Comparison of ENCODE assay signal across 8 cellular contexts in the genomic region with DNA sequence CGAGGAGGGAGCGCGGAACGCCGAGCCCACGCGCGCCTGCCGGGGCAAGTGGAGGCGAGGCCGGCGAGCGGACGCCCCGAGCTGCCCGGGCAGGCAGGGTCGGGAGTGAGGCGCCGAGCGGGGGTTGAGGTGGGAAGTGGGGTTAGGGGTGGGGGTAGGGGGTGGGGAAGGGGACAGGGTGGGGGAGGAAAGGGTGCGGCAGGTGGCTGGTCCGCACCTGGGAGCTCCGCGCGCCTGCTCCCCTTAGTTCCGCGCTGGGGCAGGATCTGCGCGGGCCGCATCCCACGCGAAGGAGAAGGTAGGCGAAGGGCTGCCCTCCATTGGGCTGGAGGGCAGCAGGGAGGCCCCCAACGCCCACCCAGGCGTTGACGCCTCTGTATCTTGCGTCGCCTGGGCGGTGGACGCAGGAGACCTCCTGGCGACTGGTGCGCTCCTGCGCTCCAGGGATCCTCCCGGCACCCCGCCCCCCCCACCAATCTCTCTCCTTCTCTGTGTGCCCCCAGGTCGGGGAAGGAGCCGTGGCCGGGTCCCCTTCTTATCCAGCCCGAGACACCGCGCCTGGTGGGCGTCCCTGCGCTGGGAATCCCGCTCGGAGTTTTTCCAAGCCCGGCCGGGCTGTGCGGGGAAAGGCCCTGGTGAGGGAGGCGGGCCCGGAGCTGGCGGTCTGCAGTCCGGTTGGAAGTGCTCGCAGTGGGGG. TPM values are rescaled to one million over a fixed set of nuclear protein-coding genes. Genes with fewer than 3 reads are reported as not detected.
DNase-seq lines count a peak whose midpoint lies in the region; ATAC-seq and TF ChIP-seq lines count a peak whose summit lies in the region.

No MANE protein-coding gene starts in this region.

- no peak overlapping the region for H3K9ac ChIP-seq in IMR-90 (ENCODE audit: low read depth, low read length)

- H2BK15ac ChIP-seq in IMR-90 (ENCODE audit: low read depth, low read length), result no peak overlapping the region

- H3K9me1 ChIP-seq in IMR-90 (ENCODE audit: insufficient read depth, low read length), result no peaks in the 10 kb centered on the region

- POLR2A ChIA-PET in IMR-90 (lab: Charles Lee; ENCODE audit: unreplicated experiment), result no interaction called here

- no peak overlapping the region for H2BK20ac ChIP-seq in IMR-90 (ENCODE audit: low read depth, low read length)

- H3K4ac ChIP-seq in IMR-90 (ENCODE audit: low read depth, low read length), result no peak overlapping the region

- no peak overlapping the region for H3K14ac ChIP-seq in IMR-90 (replicated peaks; ENCODE audit: low read depth, low read length)

- intact Hi-C loops in IMR-90 (cut with micrococcal nuclease), result no loop called here

- no peak overlapping the region for H2AK5ac ChIP-seq in IMR-90 (ENCODE audit: low read depth, low read length)

- no peak overlapping the region for H4K8ac ChIP-seq in IMR-90 (ENCODE audit: low read depth in 2 of 2, low read length in 2 of 2)

- H3K4me1 Mint-ChIP-seq in central memory CD8-positive, alpha-beta T cell, result peaks cover 50% of the 10 kb centered on the region
- H3K4me1 Mint-ChIP-seq in naive B cell, result peaks cover 29 to 44% (median 33%) of the 10 kb centered on the region in 3 donors

- H3K4me3 Mint-ChIP-seq in central memory CD8-positive, alpha-beta T cell, result peak overlapping the region; percentile 82
- peak overlapping the region; percentile 77 to 89 (median 83) for H3K4me3 Mint-ChIP-seq in naive B cell

- no peaks in the 10 kb centered on the region for H3K36me3 ChIP-seq in IMR-90 (ENCODE audit: control insufficient read depth, insufficient read depth, low read length)

- no peaks in the 10 kb centered on the region; the same call in 1 of the 2 replicates for H3K9me3 ChIP-seq in IMR-90 (ENCODE audit: control insufficient read depth, insufficient read depth, low read length)

- H3K36me3 Mint-ChIP-seq in central memory CD8-positive, alpha-beta T cell (ENCODE audit: insufficient read depth), result peaks cover 14% of the 10 kb centered on the region
- H3K36me3 Mint-ChIP-seq in naive B cell, result no peaks in the 10 kb centered on the region

- H3K23ac ChIP-seq in IMR-90 (ENCODE audit: low read depth, low read length), result no peak overlapping the region

- H3K4me1 ChIP-seq in IMR-90 (ENCODE audit: control insufficient read depth, insufficient read depth, low read length), result no peaks in the 10 kb centered on the region; the same call in 1 of the 2 replicates

- no CpG with 5 or more reads among the region's 63 CpGs for WGBS in IMR-90 (ENCODE audit: extremely low coverage in 2 of 2, insufficient read length in 1 of 2), 2 experiments

- H3K27me3 ChIP-seq in IMR-90 (ENCODE audit: control insufficient read depth, insufficient read depth, low read length), result peaks cover 60% of the 10 kb centered on the region

- no peak overlapping the region for H3K4me2 ChIP-seq in IMR-90 (ENCODE audit: low read depth, low read length)

- no peak overlapping the region for H3K27ac ChIP-seq in IMR-90 (ENCODE audit: insufficient read depth, low read length)

- H4K91ac ChIP-seq in IMR-90 (ENCODE audit: insufficient read depth, low read depth, low read length), result no peak overlapping the region

- no peak for TF ChIP-seq POLR2A in IMR-90 (IDR thresholded peaks at IDR 0.05; ENCODE audit: low read depth, low read length)

- no peak overlapping the region for H3K4me3 ChIP-seq in IMR-90 (ENCODE audit: insufficient read depth, low read depth, low read length)

- no TSS peak for BruUV-seq in IMR-90 (replicated peaks; lab: Mats Ljungman, UMichigan)

- no peak overlapping the region for H2AK9ac ChIP-seq in IMR-90 (replicated peaks; ENCODE audit: low read depth, low read length, poor library complexity)

- no peak for TF ChIP-seq CTCF in IMR-90 (conservative IDR thresholded peaks at IDR 0.05; ENCODE audit: low read depth, low read length)

- peak; percentile 29 for DNase-seq in AG20443 (ENCODE audit: low spot score)
- DNase-seq in IMR-90, result no peak
- no peak for DNase-seq in central memory CD8-positive, alpha-beta T cell (ENCODE audit: low spot score in 2 of 2)
- no peak for DNase-seq in naive B cell
- DNase-seq in MV-4-11 (lab: John Stamatoyannopoulos, UW), result no peak
- DNase-seq in KG1 (lab: John Stamatoyannopoulos, UW), result no peak
- no peak for DNase-seq in activated gamma-delta T cell treated with Interleukin-2 at 50 U/mL for 16 hours

- H3K79me1 ChIP-seq in IMR-90 (ENCODE audit: low read depth in 1 of 2, low read length in 2 of 2), result no peaks in the 10 kb centered on the region

- H4K5ac ChIP-seq in IMR-90 (ENCODE audit: low read depth, low read length), result no peak overlapping the region

- H2BK120ac ChIP-seq in IMR-90 (ENCODE audit: low read depth, low read length), result no peak overlapping the region

- no peak overlapping the region for H3K56ac ChIP-seq in IMR-90 (ENCODE audit: extremely low read depth, insufficient read depth, low read length)

- no peak overlapping the region for H2BK5ac ChIP-seq in IMR-90 (ENCODE audit: low read depth, low read length, poor library complexity, severe bottlenecking)

- H3K27ac Mint-ChIP-seq in central memory CD8-positive, alpha-beta T cell (ENCODE audit: low read depth), result no peak overlapping the region
- peak overlapping the region in 1 of 6 donors; percentile 76 for H3K27ac Mint-ChIP-seq in naive B cell

- CTCF ChIA-PET in IMR-90 (lab: Yijun Ruan, JAX), result no interaction called here

- no peaks in the 10 kb centered on the region for H4K20me1 ChIP-seq in IMR-90 (ENCODE audit: insufficient read depth, low read length)

- no peaks in the 10 kb centered on the region for H3K27me3 Mint-ChIP-seq in central memory CD8-positive, alpha-beta T cell
- H3K27me3 Mint-ChIP-seq in naive B cell, result peaks cover 7 to 30% (median 15%) of the 10 kb centered on the region in 3 donors

- peak overlapping the region; percentile 23 for H2AFZ ChIP-seq in IMR-90 (replicated peaks; ENCODE audit: low read length, poor library complexity)

- no peaks in the 10 kb centered on the region for H3K9me3 Mint-ChIP-seq in central memory CD8-positive, alpha-beta T cell
- H3K9me3 Mint-ChIP-seq in naive B cell, result no peaks in the 10 kb centered on the region

- TF ChIP-seq RAD21 in IMR-90 (IDR thresholded peaks at IDR 0.05; ENCODE audit: low read length), result no peak

- in situ Hi-C loops in IMR-90 (cut with MboI; ENCODE audit: low sequenced_read_pairs), result no loop called here

- ATAC-seq in IMR-90 (ENCODE audit: low read depth), result no peak
- no peak for ATAC-seq in central memory CD8-positive, alpha-beta T cell (replicated peaks; ENCODE audit: extremely low read depth, poor library complexity, severe bottlenecking)
- no peak for ATAC-seq in naive B cell (ENCODE audit: low read depth in 2 of 2)
- no peak for ATAC-seq in GM19467 (IDR thresholded peaks at IDR 0.05; ENCODE audit: unreplicated experiment)

- no peak overlapping the region for H3K18ac ChIP-seq in IMR-90 (ENCODE audit: low read depth, low read length)

- dilution Hi-C loops in IMR-90 (cut with HindIII; ENCODE audit: low sequenced_read_pairs, unreplicated experiment), result no loop called here

TF ChIP-seq in IMR-90, 13 proteins besides CTCF, POLR2A, EP300 and RAD21:
- TF ChIP-seq RFX5 (IDR thresholded peaks at IDR 0.05; ENCODE audit: low read depth, low read length) (no peak), BHLHE40 (IDR thresholded peaks at IDR 0.05; ENCODE audit: low read depth, low read length) (no peak), CHD1 (IDR thresholded peaks at IDR 0.05; ENCODE audit: low read depth, low read length) (no peak)
- TF ChIP-seq, protein P1, sequence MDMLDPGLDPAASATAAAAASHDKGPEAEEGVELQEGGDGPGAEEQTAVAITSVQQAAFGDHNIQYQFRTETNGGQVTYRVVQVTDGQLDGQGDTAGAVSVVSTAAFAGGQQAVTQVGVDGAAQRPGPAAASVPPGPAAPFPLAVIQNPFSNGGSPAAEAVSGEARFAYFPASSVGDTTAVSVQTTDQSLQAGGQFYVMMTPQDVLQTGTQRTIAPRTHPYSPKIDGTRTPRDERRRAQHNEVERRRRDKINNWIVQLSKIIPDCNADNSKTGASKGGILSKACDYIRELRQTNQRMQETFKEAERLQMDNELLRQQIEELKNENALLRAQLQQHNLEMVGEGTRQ (IDR thresholded peaks at IDR 0.05; ENCODE audit: low read depth, low read length), result no peak

RNA-seq across cellular contexts. Expression of a gene that starts 51.3 kb away (rescaled TPM):
- total RNA-seq in IMR-90 (2012; rRNA removed), result 90.2 and 100.0 TPM in 2 replicates
- polyA plus RNA-seq in IMR-90 (2012; rRNA removed), result 64.6 and 65.4 TPM in 2 replicates
- polyA plus RNA-seq in IMR-90 (2012; cell fraction: cytosol; rRNA removed), result 27.6 and 52.7 TPM in 2 replicates
- polyA plus RNA-seq in IMR-90 (2012; cell fraction: nucleus; rRNA removed; ENCODE audit: low replicate concordance), result 24.3 and 90.0 TPM in 2 replicates
- 100 to 1,000 TPM in 3 of 6 donors, 10 to 100 TPM in 3; 92.7 to 152 (median 106) TPM for polyA plus RNA-seq in naive B cell (ENCODE audit: low read depth in 6 of 6)
